In the genomic region with DNA sequence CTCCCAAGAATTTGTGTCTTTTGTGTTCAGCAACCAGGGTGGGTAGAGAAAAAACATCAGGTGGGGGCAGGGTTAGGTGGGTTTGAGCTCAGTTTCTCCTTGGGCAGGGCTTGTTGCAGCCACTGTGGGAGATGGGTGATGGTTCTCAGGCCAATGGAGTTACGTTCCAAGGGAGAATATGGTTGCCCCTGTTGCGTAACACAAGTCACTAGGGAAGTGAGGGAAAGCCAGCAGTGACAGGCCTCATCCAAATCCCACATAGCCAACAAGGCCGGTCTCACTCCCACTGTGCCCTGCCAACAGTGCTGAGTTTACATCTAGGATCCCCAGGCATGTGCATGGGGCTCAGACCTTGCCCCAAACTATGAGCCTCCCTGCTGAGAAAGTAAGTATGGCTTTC, we compare ENCODE assay signal across 25 cellular contexts. TPM values are rescaled to one million over a fixed set of nuclear protein-coding genes. Genes with fewer than 3 reads are reported as not detected.
"Had no signal": no experiment of that assay in that cellular context is flagged by ENCODE, and none has a peak within 500 bp of the region (broad histone marks: within the 10 kb centered on the region; RNA-seq: fewer than 3 reads in every experiment).

No MANE protein-coding gene starts in this region.

- H3K4me3 ChIP-seq: left lung, lower lobe of right lung, neural progenitor cell, ovary, right atrium auricular region, skin epidermis, spleen, suprapubic skin, thoracic aorta, tibial artery, uterus had no signal

- H3K4me1 ChIP-seq: left lung, lower lobe of right lung, neural progenitor cell, right atrium auricular region, spleen, suprapubic skin, tibial artery, uterus had no signal

- H2AFZ ChIP-seq: neural progenitor cell had no signal

- FAIRE-seq: islet of Langerhans, kidney had no signal

- H3K27me3 ChIP-seq: left lung, neural progenitor cell, ovary, right atrium auricular region, suprapubic skin, tibial artery, uterus had no signal

- H3K36me3 ChIP-seq: left lung, lower lobe of right lung, neural progenitor cell, ovary, right atrium auricular region, spleen, suprapubic skin, thoracic aorta, tibial artery, uterus had no signal

- H3K9me3 ChIP-seq: lower lobe of right lung, ovary, suprapubic skin, thoracic aorta, tibial artery, uterus had no signal

- DNase-seq: hypothalamus; immature natural killer cell; left colon; left lung; lower lobe of right lung; mammary epithelial cell; mesenchymal stem cell; naive B cell; natural killer cell; nephron progenitor cell; ovary; spleen; stimulated activated CD4-positive, alpha-beta T cell treated with anti-CD3 and anti-CD28 coated beads, Interleukin-4, amount 100 ng/mL, for 24 hours; stimulated activated naive CD4-positive, alpha-beta T cell; tibial artery; uterus had no signal

- H3K9ac ChIP-seq: neural progenitor cell had no signal

- H3K27ac ChIP-seq: left lung, lower lobe of right lung, neural progenitor cell, ovary, right atrium auricular region, skin epidermis, spleen, suprapubic skin, thoracic aorta, tibial artery, uterus had no signal

- H3K4me2 ChIP-seq: neural progenitor cell had no signal

- ATAC-seq: left colon; left lung; lower lobe of right lung; natural killer cell; sciatic nerve; stimulated activated effector memory CD8-positive, alpha-beta T cell treated with anti-CD3 and anti-CD28 coated beads, Interleukin-12 subunit alpha, Interleukin-12 subunit beta, amount 100 ng/mL, for 72 hours had no signal

RNA-seq across cellular contexts. Expression of a gene that starts 7.9 kb away (rescaled TPM):
- total RNA-seq: natural killer cell had no signal

RNA-seq across cellular contexts. Expression of a gene that starts 50.8 kb away (rescaled TPM):
- total RNA-seq: natural killer cell had no signal
- polyA plus RNA-seq: immature natural killer cell had no signal
